In genomic region chr21:31659286-31660133, GRCh38 we compare ENCODE assay signal across 1 cellular context.
TF ChIP-seq lines count a peak whose summit lies in the region.

Gene SOD1, plus strand, starts transcription at chr21:31659693. Its CDS starts 77 bp downstream, at chr21:31659770.

TF ChIP-seq in GM12878, 131 proteins besides CTCF, POLR2A, EP300 and RAD21 (continued from another document):
- TF ChIP-seq, protein P1, sequence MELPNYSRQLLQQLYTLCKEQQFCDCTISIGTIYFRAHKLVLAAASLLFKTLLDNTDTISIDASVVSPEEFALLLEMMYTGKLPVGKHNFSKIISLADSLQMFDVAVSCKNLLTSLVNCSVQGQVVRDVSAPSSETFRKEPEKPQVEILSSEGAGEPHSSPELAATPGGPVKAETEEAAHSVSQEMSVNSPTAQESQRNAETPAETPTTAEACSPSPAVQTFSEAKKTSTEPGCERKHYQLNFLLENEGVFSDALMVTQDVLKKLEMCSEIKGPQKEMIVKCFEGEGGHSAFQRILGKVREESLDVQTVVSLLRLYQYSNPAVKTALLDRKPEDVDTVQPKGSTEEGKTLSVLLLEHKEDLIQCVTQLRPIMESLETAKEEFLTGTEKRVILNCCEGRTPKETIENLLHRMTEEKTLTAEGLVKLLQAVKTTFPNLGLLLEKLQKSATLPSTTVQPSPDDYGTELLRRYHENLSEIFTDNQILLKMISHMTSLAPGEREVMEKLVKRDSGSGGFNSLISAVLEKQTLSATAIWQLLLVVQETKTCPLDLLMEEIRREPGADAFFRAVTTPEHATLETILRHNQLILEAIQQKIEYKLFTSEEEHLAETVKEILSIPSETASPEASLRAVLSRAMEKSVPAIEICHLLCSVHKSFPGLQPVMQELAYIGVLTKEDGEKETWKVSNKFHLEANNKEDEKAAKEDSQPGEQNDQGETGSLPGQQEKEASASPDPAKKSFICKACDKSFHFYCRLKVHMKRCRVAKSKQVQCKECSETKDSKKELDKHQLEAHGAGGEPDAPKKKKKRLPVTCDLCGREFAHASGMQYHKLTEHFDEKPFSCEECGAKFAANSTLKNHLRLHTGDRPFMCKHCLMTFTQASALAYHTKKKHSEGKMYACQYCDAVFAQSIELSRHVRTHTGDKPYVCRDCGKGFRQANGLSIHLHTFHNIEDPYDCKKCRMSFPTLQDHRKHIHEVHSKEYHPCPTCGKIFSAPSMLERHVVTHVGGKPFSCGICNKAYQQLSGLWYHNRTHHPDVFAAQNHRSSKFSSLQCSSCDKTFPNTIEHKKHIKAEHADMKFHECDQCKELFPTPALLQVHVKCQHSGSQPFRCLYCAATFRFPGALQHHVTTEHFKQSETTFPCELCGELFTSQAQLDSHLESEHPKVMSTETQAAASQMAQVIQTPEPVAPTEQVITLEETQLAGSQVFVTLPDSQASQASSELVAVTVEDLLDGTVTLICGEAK (IDR thresholded peaks at IDR 0.05; ENCODE audit: borderline replicate concordance) = no peak; the same call in 1 of the 2 replicates
- no peak for TF ChIP-seq NR2C1 (IDR thresholded peaks at IDR 0.05)
- TF ChIP-seq GATAD2B (conservative IDR thresholded peaks at IDR 0.05; ENCODE audit: low read depth) = peak; percentile 90
- peak; percentile 90 for TF ChIP-seq HSF1 (IDR thresholded peaks at IDR 0.05; ENCODE audit: low read depth, low read length)
- TF ChIP-seq ESRRA (IDR thresholded peaks at IDR 0.05; ENCODE audit: low read length) = peak; percentile 50; the same call in 1 of the 2 replicates
- no peak for TF ChIP-seq PAX8 (IDR thresholded peaks at IDR 0.05)
- peak; percentile 63; the same call in 1 of the 2 replicates for TF ChIP-seq MAX (IDR thresholded peaks at IDR 0.05; ENCODE audit: low read depth, low read length)
- no peak for TF ChIP-seq ATF3 (IDR thresholded peaks at IDR 0.05; ENCODE audit: borderline replicate concordance, extremely low read depth, low read depth, low read length)
- peak; percentile 92 for TF ChIP-seq LARP7 (IDR thresholded peaks at IDR 0.05)
- peak; percentile 69 for TF ChIP-seq YY1 (IDR thresholded peaks at IDR 0.05; ENCODE audit: low read depth, low read length)
- no peak for TF ChIP-seq SUZ12 (IDR thresholded peaks at IDR 0.05; ENCODE audit: unreplicated experiment)
- TF ChIP-seq MXI1 (IDR thresholded peaks at IDR 0.05; ENCODE audit: low read depth, low read length) = peak; percentile 71
- TF ChIP-seq, protein P2, sequence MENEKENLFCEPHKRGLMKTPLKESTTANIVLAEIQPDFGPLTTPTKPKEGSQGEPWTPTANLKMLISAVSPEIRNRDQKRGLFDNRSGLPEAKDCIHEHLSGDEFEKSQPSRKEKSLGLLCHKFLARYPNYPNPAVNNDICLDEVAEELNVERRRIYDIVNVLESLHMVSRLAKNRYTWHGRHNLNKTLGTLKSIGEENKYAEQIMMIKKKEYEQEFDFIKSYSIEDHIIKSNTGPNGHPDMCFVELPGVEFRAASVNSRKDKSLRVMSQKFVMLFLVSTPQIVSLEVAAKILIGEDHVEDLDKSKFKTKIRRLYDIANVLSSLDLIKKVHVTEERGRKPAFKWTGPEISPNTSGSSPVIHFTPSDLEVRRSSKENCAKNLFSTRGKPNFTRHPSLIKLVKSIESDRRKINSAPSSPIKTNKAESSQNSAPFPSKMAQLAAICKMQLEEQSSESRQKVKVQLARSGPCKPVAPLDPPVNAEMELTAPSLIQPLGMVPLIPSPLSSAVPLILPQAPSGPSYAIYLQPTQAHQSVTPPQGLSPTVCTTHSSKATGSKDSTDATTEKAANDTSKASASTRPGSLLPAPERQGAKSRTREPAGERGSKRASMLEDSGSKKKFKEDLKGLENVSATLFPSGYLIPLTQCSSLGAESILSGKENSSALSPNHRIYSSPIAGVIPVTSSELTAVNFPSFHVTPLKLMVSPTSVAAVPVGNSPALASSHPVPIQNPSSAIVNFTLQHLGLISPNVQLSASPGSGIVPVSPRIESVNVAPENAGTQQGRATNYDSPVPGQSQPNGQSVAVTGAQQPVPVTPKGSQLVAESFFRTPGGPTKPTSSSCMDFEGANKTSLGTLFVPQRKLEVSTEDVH (IDR thresholded peaks at IDR 0.05; ENCODE audit: low read depth, partially characterized antibody) = no peak
- TF ChIP-seq YBX1 (IDR thresholded peaks at IDR 0.05) = no peak
- peak; percentile 19; the same call in 1 of the 2 replicates for TF ChIP-seq RUNX3 (IDR thresholded peaks at IDR 0.05; ENCODE audit: low read length)
- TF ChIP-seq EED (IDR thresholded peaks at IDR 0.05; ENCODE audit: low read depth) = no peak
- TF ChIP-seq JUND (IDR thresholded peaks at IDR 0.05; ENCODE audit: low read depth, low read length) = 0 out of 2 replicates have a peak, but pooled peaks have one; percentile 13
- TF ChIP-seq TCF3 (IDR thresholded peaks at IDR 0.05; ENCODE audit: borderline replicate concordance, insufficient read depth, low read depth, low read length) = 0 out of 2 replicates have a peak, but pooled peaks have one; percentile 24
- TF ChIP-seq KLF5 (IDR thresholded peaks at IDR 0.05; ENCODE audit: partially characterized antibody) = peak; percentile 32
- peak; percentile 45; the same call in 1 of the 2 replicates for TF ChIP-seq MLLT1 (IDR thresholded peaks at IDR 0.05)
- TF ChIP-seq ATF7 (IDR thresholded peaks at IDR 0.05; ENCODE audit: low read depth) = no peak; the same call in 1 of the 2 replicates
- TF ChIP-seq, protein P3, sequence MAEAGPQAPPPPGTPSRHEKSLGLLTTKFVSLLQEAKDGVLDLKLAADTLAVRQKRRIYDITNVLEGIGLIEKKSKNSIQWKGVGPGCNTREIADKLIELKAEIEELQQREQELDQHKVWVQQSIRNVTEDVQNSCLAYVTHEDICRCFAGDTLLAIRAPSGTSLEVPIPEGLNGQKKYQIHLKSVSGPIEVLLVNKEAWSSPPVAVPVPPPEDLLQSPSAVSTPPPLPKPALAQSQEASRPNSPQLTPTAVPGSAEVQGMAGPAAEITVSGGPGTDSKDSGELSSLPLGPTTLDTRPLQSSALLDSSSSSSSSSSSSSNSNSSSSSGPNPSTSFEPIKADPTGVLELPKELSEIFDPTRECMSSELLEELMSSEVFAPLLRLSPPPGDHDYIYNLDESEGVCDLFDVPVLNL (IDR thresholded peaks at IDR 0.05; ENCODE audit: low read depth, low read length) = no peak
